ENCODE assay signal across 1 cellular context in the genomic region with DNA sequence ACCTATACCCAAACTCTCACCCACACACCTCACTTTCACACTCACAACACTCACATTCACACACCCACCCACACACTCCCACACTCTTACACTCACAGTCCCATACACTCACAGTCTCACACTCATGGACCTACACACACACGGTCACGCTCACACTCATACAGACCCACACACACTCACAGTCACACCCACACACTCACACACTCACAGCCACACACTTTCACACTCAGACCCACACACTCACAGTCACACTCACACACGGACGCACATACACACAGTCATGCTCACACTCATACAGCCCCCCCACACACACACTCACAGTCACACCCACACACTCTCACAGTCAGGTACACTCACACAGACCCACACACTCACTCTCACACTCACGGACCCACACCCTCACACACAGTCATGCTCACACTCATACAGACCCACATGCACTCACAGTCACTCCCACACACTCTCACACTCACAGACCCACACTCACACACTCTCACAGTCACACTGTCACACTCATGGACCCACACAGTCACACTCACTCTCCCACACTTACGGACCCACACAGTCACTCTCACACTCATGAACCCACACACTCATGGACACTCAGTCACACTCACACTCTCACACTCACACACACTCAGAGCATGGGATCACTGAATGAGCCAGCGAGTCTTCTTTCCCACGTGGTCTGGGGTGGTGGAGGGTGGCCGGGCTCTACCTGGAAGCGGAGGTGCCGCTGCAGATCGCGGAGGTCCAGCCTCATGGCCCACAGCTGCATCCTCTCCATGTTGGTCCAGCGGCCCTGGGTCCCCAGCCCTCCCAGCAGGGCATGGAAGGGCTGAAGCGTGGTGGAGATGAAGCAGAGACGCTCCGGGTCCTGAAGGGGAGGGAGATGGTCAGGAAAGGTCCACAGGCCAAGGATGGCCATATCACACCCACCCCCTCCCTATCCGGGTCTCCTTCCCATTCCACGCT.
TF ChIP-seq lines count a peak whose summit lies in the region.

No MANE protein-coding gene starts in this region.

TF ChIP-seq in K562, 482 proteins besides CTCF, POLR2A, EP300 and RAD21 (continued from another document and continues in another):
- TF ChIP-seq, protein P1, sequence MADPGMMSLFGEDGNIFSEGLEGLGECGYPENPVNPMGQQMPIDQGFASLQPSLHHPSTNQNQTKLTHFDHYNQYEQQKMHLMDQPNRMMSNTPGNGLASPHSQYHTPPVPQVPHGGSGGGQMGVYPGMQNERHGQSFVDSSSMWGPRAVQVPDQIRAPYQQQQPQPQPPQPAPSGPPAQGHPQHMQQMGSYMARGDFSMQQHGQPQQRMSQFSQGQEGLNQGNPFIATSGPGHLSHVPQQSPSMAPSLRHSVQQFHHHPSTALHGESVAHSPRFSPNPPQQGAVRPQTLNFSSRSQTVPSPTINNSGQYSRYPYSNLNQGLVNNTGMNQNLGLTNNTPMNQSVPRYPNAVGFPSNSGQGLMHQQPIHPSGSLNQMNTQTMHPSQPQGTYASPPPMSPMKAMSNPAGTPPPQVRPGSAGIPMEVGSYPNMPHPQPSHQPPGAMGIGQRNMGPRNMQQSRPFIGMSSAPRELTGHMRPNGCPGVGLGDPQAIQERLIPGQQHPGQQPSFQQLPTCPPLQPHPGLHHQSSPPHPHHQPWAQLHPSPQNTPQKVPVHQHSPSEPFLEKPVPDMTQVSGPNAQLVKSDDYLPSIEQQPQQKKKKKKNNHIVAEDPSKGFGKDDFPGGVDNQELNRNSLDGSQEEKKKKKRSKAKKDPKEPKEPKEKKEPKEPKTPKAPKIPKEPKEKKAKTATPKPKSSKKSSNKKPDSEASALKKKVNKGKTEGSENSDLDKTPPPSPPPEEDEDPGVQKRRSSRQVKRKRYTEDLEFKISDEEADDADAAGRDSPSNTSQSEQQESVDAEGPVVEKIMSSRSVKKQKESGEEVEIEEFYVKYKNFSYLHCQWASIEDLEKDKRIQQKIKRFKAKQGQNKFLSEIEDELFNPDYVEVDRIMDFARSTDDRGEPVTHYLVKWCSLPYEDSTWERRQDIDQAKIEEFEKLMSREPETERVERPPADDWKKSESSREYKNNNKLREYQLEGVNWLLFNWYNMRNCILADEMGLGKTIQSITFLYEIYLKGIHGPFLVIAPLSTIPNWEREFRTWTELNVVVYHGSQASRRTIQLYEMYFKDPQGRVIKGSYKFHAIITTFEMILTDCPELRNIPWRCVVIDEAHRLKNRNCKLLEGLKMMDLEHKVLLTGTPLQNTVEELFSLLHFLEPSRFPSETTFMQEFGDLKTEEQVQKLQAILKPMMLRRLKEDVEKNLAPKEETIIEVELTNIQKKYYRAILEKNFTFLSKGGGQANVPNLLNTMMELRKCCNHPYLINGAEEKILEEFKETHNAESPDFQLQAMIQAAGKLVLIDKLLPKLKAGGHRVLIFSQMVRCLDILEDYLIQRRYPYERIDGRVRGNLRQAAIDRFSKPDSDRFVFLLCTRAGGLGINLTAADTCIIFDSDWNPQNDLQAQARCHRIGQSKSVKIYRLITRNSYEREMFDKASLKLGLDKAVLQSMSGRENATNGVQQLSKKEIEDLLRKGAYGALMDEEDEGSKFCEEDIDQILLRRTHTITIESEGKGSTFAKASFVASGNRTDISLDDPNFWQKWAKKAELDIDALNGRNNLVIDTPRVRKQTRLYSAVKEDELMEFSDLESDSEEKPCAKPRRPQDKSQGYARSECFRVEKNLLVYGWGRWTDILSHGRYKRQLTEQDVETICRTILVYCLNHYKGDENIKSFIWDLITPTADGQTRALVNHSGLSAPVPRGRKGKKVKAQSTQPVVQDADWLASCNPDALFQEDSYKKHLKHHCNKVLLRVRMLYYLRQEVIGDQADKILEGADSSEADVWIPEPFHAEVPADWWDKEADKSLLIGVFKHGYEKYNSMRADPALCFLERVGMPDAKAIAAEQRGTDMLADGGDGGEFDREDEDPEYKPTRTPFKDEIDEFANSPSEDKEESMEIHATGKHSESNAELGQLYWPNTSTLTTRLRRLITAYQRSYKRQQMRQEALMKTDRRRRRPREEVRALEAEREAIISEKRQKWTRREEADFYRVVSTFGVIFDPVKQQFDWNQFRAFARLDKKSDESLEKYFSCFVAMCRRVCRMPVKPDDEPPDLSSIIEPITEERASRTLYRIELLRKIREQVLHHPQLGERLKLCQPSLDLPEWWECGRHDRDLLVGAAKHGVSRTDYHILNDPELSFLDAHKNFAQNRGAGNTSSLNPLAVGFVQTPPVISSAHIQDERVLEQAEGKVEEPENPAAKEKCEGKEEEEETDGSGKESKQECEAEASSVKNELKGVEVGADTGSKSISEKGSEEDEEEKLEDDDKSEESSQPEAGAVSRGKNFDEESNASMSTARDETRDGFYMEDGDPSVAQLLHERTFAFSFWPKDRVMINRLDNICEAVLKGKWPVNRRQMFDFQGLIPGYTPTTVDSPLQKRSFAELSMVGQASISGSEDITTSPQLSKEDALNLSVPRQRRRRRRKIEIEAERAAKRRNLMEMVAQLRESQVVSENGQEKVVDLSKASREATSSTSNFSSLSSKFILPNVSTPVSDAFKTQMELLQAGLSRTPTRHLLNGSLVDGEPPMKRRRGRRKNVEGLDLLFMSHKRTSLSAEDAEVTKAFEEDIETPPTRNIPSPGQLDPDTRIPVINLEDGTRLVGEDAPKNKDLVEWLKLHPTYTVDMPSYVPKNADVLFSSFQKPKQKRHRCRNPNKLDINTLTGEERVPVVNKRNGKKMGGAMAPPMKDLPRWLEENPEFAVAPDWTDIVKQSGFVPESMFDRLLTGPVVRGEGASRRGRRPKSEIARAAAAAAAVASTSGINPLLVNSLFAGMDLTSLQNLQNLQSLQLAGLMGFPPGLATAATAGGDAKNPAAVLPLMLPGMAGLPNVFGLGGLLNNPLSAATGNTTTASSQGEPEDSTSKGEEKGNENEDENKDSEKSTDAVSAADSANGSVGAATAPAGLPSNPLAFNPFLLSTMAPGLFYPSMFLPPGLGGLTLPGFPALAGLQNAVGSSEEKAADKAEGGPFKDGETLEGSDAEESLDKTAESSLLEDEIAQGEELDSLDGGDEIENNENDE (IDR thresholded peaks at IDR 0.05; ENCODE audit: low read depth, low read length) = no peak
- TF ChIP-seq, protein P2, sequence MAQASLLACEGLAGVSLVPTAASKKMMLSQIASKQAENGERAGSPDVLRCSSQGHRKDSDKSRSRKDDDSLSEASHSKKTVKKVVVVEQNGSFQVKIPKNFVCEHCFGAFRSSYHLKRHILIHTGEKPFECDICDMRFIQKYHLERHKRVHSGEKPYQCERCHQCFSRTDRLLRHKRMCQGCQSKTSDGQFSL (CRISPR knock-in tag; IDR thresholded peaks at IDR 0.05) = peak; percentile 46; the same call in 1 of the 2 replicates
- TF ChIP-seq, protein P2 (tag; IDR thresholded peaks at IDR 0.05) = no peak
- TF ChIP-seq, protein P3, sequence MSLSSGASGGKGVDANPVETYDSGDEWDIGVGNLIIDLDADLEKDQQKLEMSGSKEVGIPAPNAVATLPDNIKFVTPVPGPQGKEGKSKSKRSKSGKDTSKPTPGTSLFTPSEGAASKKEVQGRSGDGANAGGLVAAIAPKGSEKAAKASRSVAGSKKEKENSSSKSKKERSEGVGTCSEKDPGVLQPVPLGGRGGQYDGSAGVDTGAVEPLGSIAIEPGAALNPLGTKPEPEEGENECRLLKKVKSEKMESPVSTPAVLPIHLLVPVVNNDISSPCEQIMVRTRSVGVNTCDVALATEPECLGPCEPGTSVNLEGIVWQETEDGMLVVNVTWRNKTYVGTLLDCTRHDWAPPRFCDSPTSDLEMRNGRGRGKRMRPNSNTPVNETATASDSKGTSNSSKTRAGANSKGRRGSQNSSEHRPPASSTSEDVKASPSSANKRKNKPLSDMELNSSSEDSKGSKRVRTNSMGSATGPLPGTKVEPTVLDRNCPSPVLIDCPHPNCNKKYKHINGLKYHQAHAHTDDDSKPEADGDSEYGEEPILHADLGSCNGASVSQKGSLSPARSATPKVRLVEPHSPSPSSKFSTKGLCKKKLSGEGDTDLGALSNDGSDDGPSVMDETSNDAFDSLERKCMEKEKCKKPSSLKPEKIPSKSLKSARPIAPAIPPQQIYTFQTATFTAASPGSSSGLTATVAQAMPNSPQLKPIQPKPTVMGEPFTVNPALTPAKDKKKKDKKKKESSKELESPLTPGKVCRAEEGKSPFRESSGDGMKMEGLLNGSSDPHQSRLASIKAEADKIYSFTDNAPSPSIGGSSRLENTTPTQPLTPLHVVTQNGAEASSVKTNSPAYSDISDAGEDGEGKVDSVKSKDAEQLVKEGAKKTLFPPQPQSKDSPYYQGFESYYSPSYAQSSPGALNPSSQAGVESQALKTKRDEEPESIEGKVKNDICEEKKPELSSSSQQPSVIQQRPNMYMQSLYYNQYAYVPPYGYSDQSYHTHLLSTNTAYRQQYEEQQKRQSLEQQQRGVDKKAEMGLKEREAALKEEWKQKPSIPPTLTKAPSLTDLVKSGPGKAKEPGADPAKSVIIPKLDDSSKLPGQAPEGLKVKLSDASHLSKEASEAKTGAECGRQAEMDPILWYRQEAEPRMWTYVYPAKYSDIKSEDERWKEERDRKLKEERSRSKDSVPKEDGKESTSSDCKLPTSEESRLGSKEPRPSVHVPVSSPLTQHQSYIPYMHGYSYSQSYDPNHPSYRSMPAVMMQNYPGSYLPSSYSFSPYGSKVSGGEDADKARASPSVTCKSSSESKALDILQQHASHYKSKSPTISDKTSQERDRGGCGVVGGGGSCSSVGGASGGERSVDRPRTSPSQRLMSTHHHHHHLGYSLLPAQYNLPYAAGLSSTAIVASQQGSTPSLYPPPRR (CRISPR knock-in tag; IDR thresholded peaks at IDR 0.05; ENCODE audit: borderline replicate concordance) = no peak
- no peak for TF ChIP-seq NCOA4 (IDR thresholded peaks at IDR 0.05; ENCODE audit: partially characterized antibody)
- TF ChIP-seq HNRNPK (IDR thresholded peaks at IDR 0.05; ENCODE audit: low read depth, low read length, poor library complexity, severe bottlenecking) = no peak
- no peak for TF ChIP-seq CCAR2 (IDR thresholded peaks at IDR 0.05; ENCODE audit: low read depth, low read length)
- no peak for TF ChIP-seq CCNT2 (IDR thresholded peaks at IDR 0.05; ENCODE audit: borderline replicate concordance, extremely low read depth, insufficient read length, low read depth, low read length)
- TF ChIP-seq, protein P4, sequence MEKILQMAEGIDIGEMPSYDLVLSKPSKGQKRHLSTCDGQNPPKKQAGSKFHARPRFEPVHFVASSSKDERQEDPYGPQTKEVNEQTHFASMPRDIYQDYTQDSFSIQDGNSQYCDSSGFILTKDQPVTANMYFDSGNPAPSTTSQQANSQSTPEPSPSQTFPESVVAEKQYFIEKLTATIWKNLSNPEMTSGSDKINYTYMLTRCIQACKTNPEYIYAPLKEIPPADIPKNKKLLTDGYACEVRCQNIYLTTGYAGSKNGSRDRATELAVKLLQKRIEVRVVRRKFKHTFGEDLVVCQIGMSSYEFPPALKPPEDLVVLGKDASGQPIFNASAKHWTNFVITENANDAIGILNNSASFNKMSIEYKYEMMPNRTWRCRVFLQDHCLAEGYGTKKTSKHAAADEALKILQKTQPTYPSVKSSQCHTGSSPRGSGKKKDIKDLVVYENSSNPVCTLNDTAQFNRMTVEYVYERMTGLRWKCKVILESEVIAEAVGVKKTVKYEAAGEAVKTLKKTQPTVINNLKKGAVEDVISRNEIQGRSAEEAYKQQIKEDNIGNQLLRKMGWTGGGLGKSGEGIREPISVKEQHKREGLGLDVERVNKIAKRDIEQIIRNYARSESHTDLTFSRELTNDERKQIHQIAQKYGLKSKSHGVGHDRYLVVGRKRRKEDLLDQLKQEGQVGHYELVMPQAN (IDR thresholded peaks at IDR 0.05; ENCODE audit: borderline replicate concordance) = peak; percentile 46; the same call in 1 of the 2 replicates
- TF ChIP-seq, protein P5, sequence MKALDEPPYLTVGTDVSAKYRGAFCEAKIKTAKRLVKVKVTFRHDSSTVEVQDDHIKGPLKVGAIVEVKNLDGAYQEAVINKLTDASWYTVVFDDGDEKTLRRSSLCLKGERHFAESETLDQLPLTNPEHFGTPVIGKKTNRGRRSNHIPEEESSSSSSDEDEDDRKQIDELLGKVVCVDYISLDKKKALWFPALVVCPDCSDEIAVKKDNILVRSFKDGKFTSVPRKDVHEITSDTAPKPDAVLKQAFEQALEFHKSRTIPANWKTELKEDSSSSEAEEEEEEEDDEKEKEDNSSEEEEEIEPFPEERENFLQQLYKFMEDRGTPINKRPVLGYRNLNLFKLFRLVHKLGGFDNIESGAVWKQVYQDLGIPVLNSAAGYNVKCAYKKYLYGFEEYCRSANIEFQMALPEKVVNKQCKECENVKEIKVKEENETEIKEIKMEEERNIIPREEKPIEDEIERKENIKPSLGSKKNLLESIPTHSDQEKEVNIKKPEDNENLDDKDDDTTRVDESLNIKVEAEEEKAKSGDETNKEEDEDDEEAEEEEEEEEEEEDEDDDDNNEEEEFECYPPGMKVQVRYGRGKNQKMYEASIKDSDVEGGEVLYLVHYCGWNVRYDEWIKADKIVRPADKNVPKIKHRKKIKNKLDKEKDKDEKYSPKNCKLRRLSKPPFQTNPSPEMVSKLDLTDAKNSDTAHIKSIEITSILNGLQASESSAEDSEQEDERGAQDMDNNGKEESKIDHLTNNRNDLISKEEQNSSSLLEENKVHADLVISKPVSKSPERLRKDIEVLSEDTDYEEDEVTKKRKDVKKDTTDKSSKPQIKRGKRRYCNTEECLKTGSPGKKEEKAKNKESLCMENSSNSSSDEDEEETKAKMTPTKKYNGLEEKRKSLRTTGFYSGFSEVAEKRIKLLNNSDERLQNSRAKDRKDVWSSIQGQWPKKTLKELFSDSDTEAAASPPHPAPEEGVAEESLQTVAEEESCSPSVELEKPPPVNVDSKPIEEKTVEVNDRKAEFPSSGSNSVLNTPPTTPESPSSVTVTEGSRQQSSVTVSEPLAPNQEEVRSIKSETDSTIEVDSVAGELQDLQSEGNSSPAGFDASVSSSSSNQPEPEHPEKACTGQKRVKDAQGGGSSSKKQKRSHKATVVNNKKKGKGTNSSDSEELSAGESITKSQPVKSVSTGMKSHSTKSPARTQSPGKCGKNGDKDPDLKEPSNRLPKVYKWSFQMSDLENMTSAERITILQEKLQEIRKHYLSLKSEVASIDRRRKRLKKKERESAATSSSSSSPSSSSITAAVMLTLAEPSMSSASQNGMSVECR (CRISPR knock-in tag; IDR thresholded peaks at IDR 0.05) = no peak
- TF ChIP-seq, protein P6, sequence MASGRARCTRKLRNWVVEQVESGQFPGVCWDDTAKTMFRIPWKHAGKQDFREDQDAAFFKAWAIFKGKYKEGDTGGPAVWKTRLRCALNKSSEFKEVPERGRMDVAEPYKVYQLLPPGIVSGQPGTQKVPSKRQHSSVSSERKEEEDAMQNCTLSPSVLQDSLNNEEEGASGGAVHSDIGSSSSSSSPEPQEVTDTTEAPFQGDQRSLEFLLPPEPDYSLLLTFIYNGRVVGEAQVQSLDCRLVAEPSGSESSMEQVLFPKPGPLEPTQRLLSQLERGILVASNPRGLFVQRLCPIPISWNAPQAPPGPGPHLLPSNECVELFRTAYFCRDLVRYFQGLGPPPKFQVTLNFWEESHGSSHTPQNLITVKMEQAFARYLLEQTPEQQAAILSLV (tag; IDR thresholded peaks at IDR 0.05) = no peak
- TF ChIP-seq POLR3G (IDR thresholded peaks at IDR 0.05; ENCODE audit: extremely low read depth, insufficient read length, insufficient replicate concordance) = no peak
- no peak for TF ChIP-seq ETV5 (CRISPR knock-in tag; IDR thresholded peaks at IDR 0.05; ENCODE audit: low read depth)
